Comparison of ENCODE assay signal across 8 cellular contexts in genomic region chr12:30696486-30696885, GRCh38. TPM values are rescaled to one million over a fixed set of nuclear protein-coding genes. Genes with fewer than 3 reads are reported as not detected.
DNase-seq lines count a peak whose midpoint lies in the region; ATAC-seq lines count a peak whose summit lies in the region.

No MANE protein-coding gene starts in this region.

- DNase-seq in activated CD4-positive, alpha-beta T cell treated with anti-CD3 and anti-CD28 coated beads, Interleukin-2, amount 10 ng/mL, durations not matched to agents 24 days and 14 days, result no peak
- DNase-seq in activated CD4-positive, alpha-beta T cell treated with anti-CD3 and anti-CD28 coated beads, Interleukin-2, amount 50 U/mL, for 1 hour, result no peak
- DNase-seq in activated CD4-positive, alpha-beta memory T cell treated with anti-CD3 and anti-CD28 coated beads, Interleukin-2, amount 10 ng/mL, durations not matched to agents 7 days and 5 days, result no peak
- DNase-seq in NK-92 treated with Interleukin-12 subunit alpha and Interleukin-12 subunit beta, amount 100 ng/mL, for 24 hours (lab: John Stamatoyannopoulos, UW), result no peak

- H3K4me1 ChIP-seq in iPS-20b (ENCODE audit: insufficient read depth, low read length), result peaks cover 6% of the 10 kb centered on the region; the same call in 1 of the 2 replicates

- peak overlapping the region; percentile 82; the same call in 1 of the 2 replicates for H3K4me3 ChIP-seq in iPS-20b (ENCODE audit: low read length)

- H3K9ac ChIP-seq in iPS-20b (ENCODE audit: low read depth, low read length), result peak overlapping the region; percentile 67; the same call in 1 of the 2 replicates

- H3K27ac Mint-ChIP-seq in activated CD4-positive, alpha-beta T cell treated with anti-CD3 and anti-CD28 coated beads, Interleukin-2, amount 10 ng/mL, durations not matched to agents 24 days and 14 days, result peak overlapping the region; percentile 91
- no peak overlapping the region for H3K27ac Mint-ChIP-seq in activated CD4-positive, alpha-beta memory T cell treated with anti-CD3 and anti-CD28 coated beads, Interleukin-2, amount 10 ng/mL, durations not matched to agents 7 days and 5 days
- peak overlapping the region; percentile 92 for H3K27ac Mint-ChIP-seq in stimulated activated naive CD8-positive, alpha-beta T cell treated with anti-CD3 and anti-CD28 coated beads, Interleukin-15, Interleukin-2, amounts not matched to agents 100 ng/mL and 50 ng/mL, for 24 hours

- no peaks in the 10 kb centered on the region; the same call in 1 of the 2 replicates for H3K36me3 ChIP-seq in iPS-20b (ENCODE audit: insufficient read depth, low read depth, low read length)

- no peaks in the 10 kb centered on the region for H3K9me3 Mint-ChIP-seq in activated CD4-positive, alpha-beta T cell treated with anti-CD3 and anti-CD28 coated beads, Interleukin-2, amount 10 ng/mL, durations not matched to agents 24 days and 14 days
- no peaks in the 10 kb centered on the region for H3K9me3 Mint-ChIP-seq in activated CD4-positive, alpha-beta memory T cell treated with anti-CD3 and anti-CD28 coated beads, Interleukin-2, amount 10 ng/mL, durations not matched to agents 7 days and 5 days
- H3K9me3 Mint-ChIP-seq in stimulated activated naive CD8-positive, alpha-beta T cell treated with anti-CD3 and anti-CD28 coated beads, Interleukin-15, Interleukin-2, amounts not matched to agents 100 ng/mL and 50 ng/mL, for 24 hours, result no peaks in the 10 kb centered on the region

- H3K27me3 Mint-ChIP-seq in activated CD4-positive, alpha-beta T cell treated with anti-CD3 and anti-CD28 coated beads, Interleukin-2, amount 10 ng/mL, durations not matched to agents 24 days and 14 days, result peaks cover 9% of the 10 kb centered on the region
- H3K27me3 Mint-ChIP-seq in activated CD4-positive, alpha-beta memory T cell treated with anti-CD3 and anti-CD28 coated beads, Interleukin-2, amount 10 ng/mL, durations not matched to agents 7 days and 5 days, result peaks cover 3% of the 10 kb centered on the region
- H3K27me3 Mint-ChIP-seq in stimulated activated naive CD8-positive, alpha-beta T cell treated with anti-CD3 and anti-CD28 coated beads, Interleukin-15, Interleukin-2, amounts not matched to agents 100 ng/mL and 50 ng/mL, for 24 hours, result no peaks in the 10 kb centered on the region

- H3K36me3 Mint-ChIP-seq in activated CD4-positive, alpha-beta T cell treated with anti-CD3 and anti-CD28 coated beads, Interleukin-2, amount 10 ng/mL, durations not matched to agents 24 days and 14 days (ENCODE audit: low read depth), result peaks cover 3% of the 10 kb centered on the region
- peaks cover 6% of the 10 kb centered on the region for H3K36me3 Mint-ChIP-seq in activated CD4-positive, alpha-beta memory T cell treated with anti-CD3 and anti-CD28 coated beads, Interleukin-2, amount 10 ng/mL, durations not matched to agents 7 days and 5 days (ENCODE audit: low read depth)
- peaks cover 5% of the 10 kb centered on the region for H3K36me3 Mint-ChIP-seq in stimulated activated naive CD8-positive, alpha-beta T cell treated with anti-CD3 and anti-CD28 coated beads, Interleukin-15, Interleukin-2, amounts not matched to agents 100 ng/mL and 50 ng/mL, for 24 hours (ENCODE audit: low read depth)

- intact Hi-C loops in activated CD4-positive, alpha-beta T cell treated with anti-CD3 and anti-CD28 coated beads, Interleukin-2, amount 10 ng/mL, durations not matched to agents 24 days and 14 days (cut with micrococcal nuclease), result loop anchor here (5.0 kb wide), 2 partner anchors 376 to 1314 kb away; partner anchors contain the start of genes DDX11 and ERGIC2

- H3K27ac ChIP-seq in iPS-20b (ENCODE audit: low read length), result peak overlapping the region; percentile 37

- no peaks in the 10 kb centered on the region for H3K9me3 ChIP-seq in iPS-20b (ENCODE audit: insufficient read depth, low read depth, low read length)

- peaks cover 28% of the 10 kb centered on the region for H3K4me1 Mint-ChIP-seq in activated CD4-positive, alpha-beta T cell treated with anti-CD3 and anti-CD28 coated beads, Interleukin-2, amount 10 ng/mL, durations not matched to agents 24 days and 14 days
- peaks cover 27% of the 10 kb centered on the region for H3K4me1 Mint-ChIP-seq in activated CD4-positive, alpha-beta memory T cell treated with anti-CD3 and anti-CD28 coated beads, Interleukin-2, amount 10 ng/mL, durations not matched to agents 7 days and 5 days
- peaks cover 42% of the 10 kb centered on the region for H3K4me1 Mint-ChIP-seq in stimulated activated naive CD8-positive, alpha-beta T cell treated with anti-CD3 and anti-CD28 coated beads, Interleukin-15, Interleukin-2, amounts not matched to agents 100 ng/mL and 50 ng/mL, for 24 hours (ENCODE audit: low read depth)

- POLR2A ChIA-PET in activated CD4-positive, alpha-beta memory T cell treated with anti-CD3 and anti-CD28 coated beads, Interleukin-2, amount 10 ng/mL, durations not matched to agents 7 days and 5 days (lab: Charles Lee), result interaction anchor here (1.1 to 2.0 kb wide), 4 partner anchors 10 to 58 kb away, joined by 3 to 31 read pairs (median 6); partner anchors contain the start of gene CAPRIN2

- ATAC-seq in HG02759 (IDR thresholded peaks at IDR 0.05; ENCODE audit: unreplicated experiment) (no peak), HG03196 (IDR thresholded peaks at IDR 0.05; ENCODE audit: unreplicated experiment) (no peak)

- peak overlapping the region; percentile 93 for H3K4me3 Mint-ChIP-seq in activated CD4-positive, alpha-beta T cell treated with anti-CD3 and anti-CD28 coated beads, Interleukin-2, amount 10 ng/mL, durations not matched to agents 24 days and 14 days
- H3K4me3 Mint-ChIP-seq in activated CD4-positive, alpha-beta memory T cell treated with anti-CD3 and anti-CD28 coated beads, Interleukin-2, amount 10 ng/mL, durations not matched to agents 7 days and 5 days, result peak overlapping the region; percentile 94
- peak overlapping the region; percentile 90 for H3K4me3 Mint-ChIP-seq in stimulated activated naive CD8-positive, alpha-beta T cell treated with anti-CD3 and anti-CD28 coated beads, Interleukin-15, Interleukin-2, amounts not matched to agents 100 ng/mL and 50 ng/mL, for 24 hours

- CTCF ChIA-PET in activated CD4-positive, alpha-beta memory T cell treated with anti-CD3 and anti-CD28 coated beads, Interleukin-2, amount 10 ng/mL, durations not matched to agents 7 days and 5 days (lab: Charles Lee), result interaction anchor here (1.3 to 3.8 kb wide), 3 partner anchors 10 to 152 kb away, joined by 6 to 36 read pairs (median 12); partner anchors contain the start of gene CAPRIN2

- no peaks in the 10 kb centered on the region; the same call in 1 of the 2 replicates for H3K27me3 ChIP-seq in iPS-20b (ENCODE audit: insufficient read depth, low read length)

RNA-seq across cellular contexts. Expression of gene IPO8, which starts 0.8 kb away (rescaled TPM):
- 41.3 and 45.9 TPM in 2 replicates for total RNA-seq in activated CD4-positive, alpha-beta T cell treated with anti-CD3 and anti-CD28 coated beads, Interleukin-2, amount 10 ng/mL, durations not matched to agents 24 days and 14 days
- 10 to 100 TPM; 41.7 to 46.1 TPM for total RNA-seq in activated CD4-positive, alpha-beta memory T cell treated with anti-CD3 and anti-CD28 coated beads, Interleukin-2, amount 10 ng/mL, durations not matched to agents 7 days and 5 days

RNA-seq across cellular contexts. Expression of gene CAPRIN2, which starts 58.3 kb away (rescaled TPM):
- 8.6 and 12.2 TPM in 2 replicates for total RNA-seq in activated CD4-positive, alpha-beta T cell treated with anti-CD3 and anti-CD28 coated beads, Interleukin-2, amount 10 ng/mL, durations not matched to agents 24 days and 14 days
- 10 to 100 TPM; 14.4 to 15.6 TPM for total RNA-seq in activated CD4-positive, alpha-beta memory T cell treated with anti-CD3 and anti-CD28 coated beads, Interleukin-2, amount 10 ng/mL, durations not matched to agents 7 days and 5 days
